In genomic region chr10:102503264-102504178, GRCh38 we compare ENCODE assay signal across 1 cellular context.
TF ChIP-seq lines count a peak whose summit lies in the region.

TSS of gene SUFU (plus strand) at chr10:102503972. CDS start at chr10:102504153, 181 bp downstream.

TF ChIP-seq in HepG2, 621 proteins besides CTCF, POLR2A, EP300 and RAD21 (continued from another document and continues in another):
- TF ChIP-seq PAXIP1 (CRISPR knock-in tag; conservative IDR thresholded peaks at IDR 0.05) (no peak), CREB1 (IDR thresholded peaks at IDR 0.05) (peak; percentile 69), CREB1 (CRISPR knock-in tag; IDR thresholded peaks at IDR 0.05) (peak; percentile 48; the same call in 1 of the 2 replicates), HNF1B (CRISPR knock-in tag; IDR thresholded peaks at IDR 0.05) (no peak; the same call in 1 of the 2 replicates), HES4 (CRISPR knock-in tag; IDR thresholded peaks at IDR 0.05; ENCODE audit: borderline replicate concordance) (no peak), ZNF414 (CRISPR knock-in tag; IDR thresholded peaks at IDR 0.05) (no peak), KDM6A (CRISPR knock-in tag; IDR thresholded peaks at IDR 0.05; ENCODE audit: low read depth) (no peak), DR1 (CRISPR knock-in tag; IDR thresholded peaks at IDR 0.05) (0 out of 2 replicates have a peak, but pooled peaks have one; percentile 41), ZNF317 (CRISPR knock-in tag; IDR thresholded peaks at IDR 0.05) (no peak), HOXA7 (CRISPR knock-in tag; IDR thresholded peaks at IDR 0.05) (no peak), YEATS4 (CRISPR knock-in tag; IDR thresholded peaks at IDR 0.05; ENCODE audit: borderline replicate concordance) (no peak), MTF2 (CRISPR knock-in tag; IDR thresholded peaks at IDR 0.05; ENCODE audit: borderline replicate concordance) (no peak), RFXAP (CRISPR knock-in tag; IDR thresholded peaks at IDR 0.05; ENCODE audit: borderline replicate concordance) (peak; percentile 57; the same call in 1 of the 2 replicates), ZNF333 (CRISPR knock-in tag; IDR thresholded peaks at IDR 0.05; ENCODE audit: borderline replicate concordance) (no peak), ZSCAN30 (CRISPR knock-in tag; IDR thresholded peaks at IDR 0.05) (no peak), ZBED4 (CRISPR knock-in tag; IDR thresholded peaks at IDR 0.05; ENCODE audit: borderline replicate concordance) (no peak), IRX3 (CRISPR knock-in tag; IDR thresholded peaks at IDR 0.05; ENCODE audit: borderline replicate concordance, low read depth) (no peak), FOXO1 (CRISPR knock-in tag; IDR thresholded peaks at IDR 0.05) (0 out of 2 replicates have a peak, but pooled peaks have one; percentile 18), ZNF441 (CRISPR knock-in tag; IDR thresholded peaks at IDR 0.05; ENCODE audit: borderline replicate concordance) (no peak; the same call in 1 of the 2 replicates), HMG20B (CRISPR knock-in tag; conservative IDR thresholded peaks at IDR 0.05) (no peak), ZNF839 (CRISPR knock-in tag; IDR thresholded peaks at IDR 0.05; ENCODE audit: borderline replicate concordance) (no peak), DNMT1 (CRISPR knock-in tag; IDR thresholded peaks at IDR 0.05) (no peak), THYN1 (CRISPR knock-in tag; IDR thresholded peaks at IDR 0.05; ENCODE audit: borderline replicate concordance, low read depth) (no peak), JUNB (CRISPR knock-in tag; IDR thresholded peaks at IDR 0.05; ENCODE audit: borderline replicate concordance) (no peak), NCOA5 (CRISPR knock-in tag; IDR thresholded peaks at IDR 0.05) (no peak), KDM1A (CRISPR knock-in tag; IDR thresholded peaks at IDR 0.05) (no peak), ZNF24 (IDR thresholded peaks at IDR 0.05) (no peak), ZNF777 (CRISPR knock-in tag; IDR thresholded peaks at IDR 0.05) (no peak), TEAD3 (CRISPR knock-in tag; optimal IDR thresholded peaks at IDR 0.05; ENCODE audit: borderline replicate concordance) (peak; percentile 45), HCFC1 (IDR thresholded peaks at IDR 0.05; ENCODE audit: low read depth, low read length) (peak; percentile 46), HDAC1 (CRISPR knock-in tag; IDR thresholded peaks at IDR 0.05) (peak; percentile 62), ZNF501 (CRISPR knock-in tag; IDR thresholded peaks at IDR 0.05) (no peak), MYNN (CRISPR knock-in tag; IDR thresholded peaks at IDR 0.05; ENCODE audit: low read depth) (no peak), ZNF704 (CRISPR knock-in tag; IDR thresholded peaks at IDR 0.05; ENCODE audit: borderline replicate concordance) (no peak), ELF1 (CRISPR knock-in tag; IDR thresholded peaks at IDR 0.05) (no peak), RXRB (CRISPR knock-in tag; IDR thresholded peaks at IDR 0.05; ENCODE audit: borderline replicate concordance) (no peak), CENPBD1 (CRISPR knock-in tag; IDR thresholded peaks at IDR 0.05; ENCODE audit: borderline replicate concordance, low read depth) (no peak; the same call in 1 of the 2 replicates), ZNF264 (CRISPR knock-in tag; IDR thresholded peaks at IDR 0.05) (no peak)
- TF ChIP-seq, protein P1, sequence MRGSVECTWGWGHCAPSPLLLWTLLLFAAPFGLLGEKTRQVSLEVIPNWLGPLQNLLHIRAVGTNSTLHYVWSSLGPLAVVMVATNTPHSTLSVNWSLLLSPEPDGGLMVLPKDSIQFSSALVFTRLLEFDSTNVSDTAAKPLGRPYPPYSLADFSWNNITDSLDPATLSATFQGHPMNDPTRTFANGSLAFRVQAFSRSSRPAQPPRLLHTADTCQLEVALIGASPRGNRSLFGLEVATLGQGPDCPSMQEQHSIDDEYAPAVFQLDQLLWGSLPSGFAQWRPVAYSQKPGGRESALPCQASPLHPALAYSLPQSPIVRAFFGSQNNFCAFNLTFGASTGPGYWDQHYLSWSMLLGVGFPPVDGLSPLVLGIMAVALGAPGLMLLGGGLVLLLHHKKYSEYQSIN (CRISPR knock-in tag; IDR thresholded peaks at IDR 0.05; ENCODE audit: borderline replicate concordance): no peak
- TF ChIP-seq, protein P2, sequence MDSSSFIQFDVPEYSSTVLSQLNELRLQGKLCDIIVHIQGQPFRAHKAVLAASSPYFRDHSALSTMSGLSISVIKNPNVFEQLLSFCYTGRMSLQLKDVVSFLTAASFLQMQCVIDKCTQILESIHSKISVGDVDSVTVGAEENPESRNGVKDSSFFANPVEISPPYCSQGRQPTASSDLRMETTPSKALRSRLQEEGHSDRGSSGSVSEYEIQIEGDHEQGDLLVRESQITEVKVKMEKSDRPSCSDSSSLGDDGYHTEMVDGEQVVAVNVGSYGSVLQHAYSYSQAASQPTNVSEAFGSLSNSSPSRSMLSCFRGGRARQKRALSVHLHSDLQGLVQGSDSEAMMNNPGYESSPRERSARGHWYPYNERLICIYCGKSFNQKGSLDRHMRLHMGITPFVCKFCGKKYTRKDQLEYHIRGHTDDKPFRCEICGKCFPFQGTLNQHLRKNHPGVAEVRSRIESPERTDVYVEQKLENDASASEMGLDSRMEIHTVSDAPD (CRISPR knock-in tag; IDR thresholded peaks at IDR 0.05): no peak
- TF ChIP-seq, protein P3, sequence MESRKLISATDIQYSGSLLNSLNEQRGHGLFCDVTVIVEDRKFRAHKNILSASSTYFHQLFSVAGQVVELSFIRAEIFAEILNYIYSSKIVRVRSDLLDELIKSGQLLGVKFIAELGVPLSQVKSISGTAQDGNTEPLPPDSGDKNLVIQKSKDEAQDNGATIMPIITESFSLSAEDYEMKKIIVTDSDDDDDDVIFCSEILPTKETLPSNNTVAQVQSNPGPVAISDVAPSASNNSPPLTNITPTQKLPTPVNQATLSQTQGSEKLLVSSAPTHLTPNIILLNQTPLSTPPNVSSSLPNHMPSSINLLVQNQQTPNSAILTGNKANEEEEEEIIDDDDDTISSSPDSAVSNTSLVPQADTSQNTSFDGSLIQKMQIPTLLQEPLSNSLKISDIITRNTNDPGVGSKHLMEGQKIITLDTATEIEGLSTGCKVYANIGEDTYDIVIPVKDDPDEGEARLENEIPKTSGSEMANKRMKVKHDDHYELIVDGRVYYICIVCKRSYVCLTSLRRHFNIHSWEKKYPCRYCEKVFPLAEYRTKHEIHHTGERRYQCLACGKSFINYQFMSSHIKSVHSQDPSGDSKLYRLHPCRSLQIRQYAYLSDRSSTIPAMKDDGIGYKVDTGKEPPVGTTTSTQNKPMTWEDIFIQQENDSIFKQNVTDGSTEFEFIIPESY (CRISPR knock-in tag; IDR thresholded peaks at IDR 0.05): peak; percentile 50; the same call in 1 of the 2 replicates
- TF ChIP-seq, protein P4, sequence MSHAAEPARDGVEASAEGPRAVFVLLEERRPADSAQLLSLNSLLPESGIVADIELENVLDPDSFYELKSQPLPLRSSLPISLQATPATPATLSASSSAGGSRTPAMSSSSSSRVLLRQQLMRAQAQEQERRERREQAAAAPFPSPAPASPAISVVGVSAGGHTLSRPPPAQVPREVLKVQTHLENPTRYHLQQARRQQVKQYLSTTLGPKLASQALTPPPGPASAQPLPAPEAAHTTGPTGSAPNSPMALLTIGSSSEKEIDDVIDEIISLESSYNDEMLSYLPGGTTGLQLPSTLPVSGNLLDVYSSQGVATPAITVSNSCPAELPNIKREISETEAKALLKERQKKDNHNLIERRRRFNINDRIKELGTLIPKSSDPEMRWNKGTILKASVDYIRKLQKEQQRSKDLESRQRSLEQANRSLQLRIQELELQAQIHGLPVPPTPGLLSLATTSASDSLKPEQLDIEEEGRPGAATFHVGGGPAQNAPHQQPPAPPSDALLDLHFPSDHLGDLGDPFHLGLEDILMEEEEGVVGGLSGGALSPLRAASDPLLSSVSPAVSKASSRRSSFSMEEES (CRISPR knock-in tag; IDR thresholded peaks at IDR 0.05): no peak
- TF ChIP-seq, protein P5, sequence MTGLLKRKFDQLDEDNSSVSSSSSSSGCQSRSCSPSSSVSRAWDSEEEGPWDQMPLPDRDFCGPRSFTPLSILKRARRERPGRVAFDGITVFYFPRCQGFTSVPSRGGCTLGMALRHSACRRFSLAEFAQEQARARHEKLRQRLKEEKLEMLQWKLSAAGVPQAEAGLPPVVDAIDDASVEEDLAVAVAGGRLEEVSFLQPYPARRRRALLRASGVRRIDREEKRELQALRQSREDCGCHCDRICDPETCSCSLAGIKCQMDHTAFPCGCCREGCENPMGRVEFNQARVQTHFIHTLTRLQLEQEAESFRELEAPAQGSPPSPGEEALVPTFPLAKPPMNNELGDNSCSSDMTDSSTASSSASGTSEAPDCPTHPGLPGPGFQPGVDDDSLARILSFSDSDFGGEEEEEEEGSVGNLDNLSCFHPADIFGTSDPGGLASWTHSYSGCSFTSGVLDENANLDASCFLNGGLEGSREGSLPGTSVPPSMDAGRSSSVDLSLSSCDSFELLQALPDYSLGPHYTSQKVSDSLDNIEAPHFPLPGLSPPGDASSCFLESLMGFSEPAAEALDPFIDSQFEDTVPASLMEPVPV (CRISPR knock-in tag; IDR thresholded peaks at IDR 0.05): no peak
